ENCODE assay signal across 20 cellular contexts in the genomic region with DNA sequence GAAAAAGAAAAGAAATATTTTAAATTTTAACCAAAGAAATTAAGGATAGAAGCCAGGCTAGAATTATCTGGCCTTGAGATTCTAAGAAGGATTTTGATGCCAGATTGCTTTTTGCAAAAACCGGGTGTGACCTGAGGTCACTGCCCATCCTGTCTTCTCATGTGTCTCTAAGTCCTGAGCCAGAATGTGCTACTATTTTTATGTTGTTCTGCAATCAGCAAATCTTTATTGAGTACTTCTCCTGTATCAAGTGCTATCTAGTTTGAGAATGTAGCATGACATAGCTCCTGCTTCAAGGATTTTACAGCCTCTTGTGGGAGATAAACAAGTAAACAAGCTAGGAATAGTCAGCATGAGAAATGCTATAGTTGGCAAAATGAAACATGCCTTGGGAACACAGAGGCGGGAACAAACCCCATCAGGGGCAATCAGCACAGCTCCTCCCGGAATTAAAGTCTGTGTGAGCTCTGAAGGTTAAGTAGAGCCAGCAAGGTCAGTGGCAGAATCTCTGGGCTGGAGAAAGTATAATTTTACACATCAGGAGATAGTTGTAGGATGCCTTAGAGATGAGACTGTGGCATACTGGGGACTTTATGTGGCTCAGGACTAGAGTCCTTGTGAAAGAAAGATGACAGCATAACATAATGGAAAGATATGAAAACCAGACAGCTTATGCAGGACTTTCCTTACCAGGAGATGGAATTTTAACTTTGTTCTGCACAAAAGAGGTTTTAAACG.
"Had no signal": no experiment of that assay in that cellular context is flagged by ENCODE, and none has a peak within 500 bp of the region (broad histone marks: within the 10 kb centered on the region; RNA-seq: fewer than 3 reads in every experiment).

No MANE protein-coding gene starts in this region.

- H3K9me3 Mint-ChIP-seq: nephron had no signal

- H3K9me3 ChIP-seq: breast epithelium, esophagus muscularis mucosa, lower lobe of right lung, tibial artery had no signal

- H3K27ac ChIP-seq: breast epithelium, esophagus muscularis mucosa, lower lobe of right lung, tibial artery had no signal

- DNase-seq: activated effector memory CD4-positive, alpha-beta T cell treated with anti-CD3 and anti-CD28 coated beads, Interleukin-2, amount 50 U/mL, for 16 hours; activated naive CD4-positive, alpha-beta T cell treated with anti-CD3 and anti-CD28 coated beads, Interleukin-2, amount 50 U/mL, for 16 hours; activated T-cell treated with anti-CD3 and anti-CD28 coated beads, Interleukin-2, amount 50 U/mL, for 72 hours; aorta; cerebellar nuclear complex; effector CD4-positive, alpha-beta T cell; hippocampal formation; left colon; lower lobe of right lung; nucleus accumbens; posterior cingulate gyrus; stimulated activated CD4-positive, alpha-beta T cell treated with anti-CD3 and anti-CD28 coated beads, Interleukin-2, amount 100 ng/mL, for 24 hours; stimulated activated naive CD8-positive, alpha-beta T cell treated with anti-CD3 and anti-CD28 coated beads, Interleukin-15, Interleukin-2, amounts not matched to agents 100 U/mL and 50 U/mL, for 24 hours; substantia nigra; tibial artery had no signal

- H3K4me3 Mint-ChIP-seq: activated T-cell treated with anti-CD3 and anti-CD28 coated beads, Interleukin-2, amount 50 U/mL, for 72 hours; nephron; T-helper 2 cell treated with Interferon-gamma antibody and Interleukin-4, amounts not matched to agents 5 μg/mL and 100 μg/mL, for 36 hours had no signal

- H3K27me3 ChIP-seq: breast epithelium, esophagus muscularis mucosa, tibial artery had no signal

- H3K4me1 ChIP-seq: esophagus muscularis mucosa, tibial artery had no signal

- H3K4me3 ChIP-seq: breast epithelium, esophagus muscularis mucosa, lower lobe of right lung, tibial artery had no signal

- H3K4me1 Mint-ChIP-seq: nephron had no signal

- H3K27ac Mint-ChIP-seq: activated T-cell treated with anti-CD3 and anti-CD28 coated beads, Interleukin-2, amount 50 U/mL, for 72 hours; nephron; T-helper 2 cell treated with Interferon-gamma antibody and Interleukin-4, amounts not matched to agents 5 μg/mL and 100 μg/mL, for 36 hours had no signal

- ATAC-seq: activated CD4-positive, CD25-positive, alpha-beta regulatory T cell treated with anti-CD3 and anti-CD28 coated beads, Interleukin-2, amount 50 U/mL, for 24 hours; activated T-cell treated with anti-CD3 and anti-CD28 coated beads, Interleukin-2, amount 50 U/mL, for 72 hours; left colon; lower lobe of right lung; stimulated activated naive CD8-positive, alpha-beta T cell treated with anti-CD3 and anti-CD28 coated beads, Interleukin-15, Interleukin-2, amounts not matched to agents 100 U/mL and 50 U/mL, for 24 hours had no signal

- H3K36me3 ChIP-seq: breast epithelium, esophagus muscularis mucosa, lower lobe of right lung, tibial artery had no signal
